10 cellular contexts compared by ENCODE assay signal in the genomic region with DNA sequence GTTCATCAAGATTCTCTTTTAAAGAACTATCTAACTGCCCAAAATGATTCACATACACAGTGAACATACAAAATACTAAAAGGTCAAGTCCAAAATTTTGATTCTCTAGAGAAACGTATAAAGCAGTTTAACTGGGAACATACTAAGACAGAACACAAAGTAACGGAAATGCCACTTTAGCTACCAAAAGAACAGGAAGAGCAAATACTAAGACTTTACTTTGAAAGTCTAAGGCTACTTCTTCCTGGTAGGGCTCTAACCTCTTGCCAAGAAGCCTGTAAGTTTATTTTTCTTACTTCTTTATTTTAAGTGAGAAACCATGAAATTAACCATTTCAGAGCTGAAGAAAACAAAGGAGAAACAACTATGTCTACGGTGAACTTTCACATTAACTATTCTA. TPM values are rescaled to one million over a fixed set of nuclear protein-coding genes. Genes with fewer than 3 reads are reported as not detected.
DNase-seq lines count a peak whose midpoint lies in the region; ATAC-seq and TF ChIP-seq lines count a peak whose summit lies in the region.
"Had no signal": no experiment of that assay in that cellular context is flagged by ENCODE, and none has a peak within 500 bp of the region (broad histone marks: within the 10 kb centered on the region; RNA-seq: fewer than 3 reads in every experiment).

No MANE protein-coding gene starts in this region.

- peaks cover 45% of the 10 kb centered on the region for H3K36me3 Mint-ChIP-seq in dendritic cell treated with granulocyte-macrophage colony-stimulating factor and Interleukin-4, amounts not matched to agents 40 ng/mL and 50 ng/mL, for 4 days (ENCODE audit: low read depth)
- peaks cover 3% of the 10 kb centered on the region for H3K36me3 Mint-ChIP-seq in natural killer cell

- intact Hi-C loops in dendritic cell treated with granulocyte-macrophage colony-stimulating factor and Interleukin-4, amounts not matched to agents 40 ng/mL and 50 ng/mL, for 4 days (cut with micrococcal nuclease), result no loop called here
- intact Hi-C loops in natural killer cell (cut with micrococcal nuclease), result loop anchor here (5.0 kb wide), 1 partner anchor 310 kb away; no protein-coding TSS in a partner anchor

- H3K27me3 Mint-ChIP-seq in dendritic cell treated with granulocyte-macrophage colony-stimulating factor and Interleukin-4, amounts not matched to agents 40 ng/mL and 50 ng/mL, for 4 days, result no peaks in the 10 kb centered on the region
- H3K27me3 Mint-ChIP-seq in natural killer cell (ENCODE audit: low read depth in 2 of 2), result no peaks in the 10 kb centered on the region

- TF ChIP-seq CTCF in natural killer cell (IDR thresholded peaks at IDR 0.05), result no peak

- H3K4me3 Mint-ChIP-seq in dendritic cell treated with granulocyte-macrophage colony-stimulating factor and Interleukin-4, amounts not matched to agents 40 ng/mL and 50 ng/mL, for 4 days, result peak overlapping the region; percentile 57
- H3K4me3 Mint-ChIP-seq in natural killer cell, result peak overlapping the region; percentile 91
- H3K4me3 Mint-ChIP-seq: neural progenitor cell had no signal

- H3K27ac Mint-ChIP-seq in dendritic cell treated with granulocyte-macrophage colony-stimulating factor and Interleukin-4, amounts not matched to agents 40 ng/mL and 50 ng/mL, for 4 days, result peak overlapping the region; percentile 99
- peak overlapping the region; percentile 97 to 100 for H3K27ac Mint-ChIP-seq in natural killer cell
- H3K27ac Mint-ChIP-seq: neural progenitor cell had no signal

- ATAC-seq in natural killer cell, result peak; percentile 58 to 72 (median 69)
- no peak for ATAC-seq in HG03135 (IDR thresholded peaks at IDR 0.05; ENCODE audit: unreplicated experiment)
- ATAC-seq in GM21619 (IDR thresholded peaks at IDR 0.05; ENCODE audit: unreplicated experiment), result no peak

- H3K4me1 Mint-ChIP-seq in dendritic cell treated with granulocyte-macrophage colony-stimulating factor and Interleukin-4, amounts not matched to agents 40 ng/mL and 50 ng/mL, for 4 days (ENCODE audit: low read depth), result peaks cover 58% of the 10 kb centered on the region
- peaks cover 88 to 91% of the 10 kb centered on the region in 2 donors for H3K4me1 Mint-ChIP-seq in natural killer cell

- DNase-seq in Ammon's horn (ENCODE audit: low spot score), result peak; percentile 22
- DNase-seq in M059J (ENCODE audit: low read depth), result peak; percentile 40
- DNase-seq in natural killer cell, result no peak
- no peak for DNase-seq in HCEC 1CT
- DNase-seq in NCI-H1048 (lab: John Stamatoyannopoulos, UW), result no peak
- DNase-seq: NCI-H526 treated with DMSO at 0.1 percent for 48 hours had no signal

- no peaks in the 10 kb centered on the region for H3K9me3 Mint-ChIP-seq in dendritic cell treated with granulocyte-macrophage colony-stimulating factor and Interleukin-4, amounts not matched to agents 40 ng/mL and 50 ng/mL, for 4 days
- H3K9me3 Mint-ChIP-seq in natural killer cell, result no peaks in the 10 kb centered on the region

RNA-seq across cellular contexts. Expression of gene PICALM, which starts 6.2 kb away (rescaled TPM):
- 206 and 341 TPM in 2 replicates for total RNA-seq in M059J (2014; rRNA removed; shearing (Covaris generic))
- total RNA-seq in natural killer cell, result 100 to 1,000 TPM; 262 to 291 (median 285) TPM

Comparison
In these comparisons a context has a peak if more than half of its experiments do, and no peak if none do; other contexts are left out.
1. DNase-seq: peak in Ammon's horn (single experiment) and M059J (single experiment); none in natural killer cell (single experiment), HCEC 1CT (single experiment) and NCI-H1048 (single experiment).
2. ATAC-seq: peak in natural killer cell (3 of 3); none in HG03135 (single experiment) and GM21619 (single experiment).